Comparison of ENCODE assay signal across 8 cellular contexts in genomic region chr10:11684717-11685645, GRCh38. TPM values are rescaled to one million over a fixed set of nuclear protein-coding genes. Genes with fewer than 3 reads are reported as not detected.
DNase-seq lines count a peak whose midpoint lies in the region; ATAC-seq and TF ChIP-seq lines count a peak whose summit lies in the region.

No MANE protein-coding gene starts in this region.

- peaks cover 18% of the 10 kb centered on the region for H3K27me3 Mint-ChIP-seq in MCF 10A (ENCODE audit: insufficient read depth, unreplicated experiment)

- DNase-seq in UCSD-AML1 (lab: John Stamatoyannopoulos, UW; ENCODE audit: unreplicated experiment) = peak; percentile 58
- DNase-seq in MCF 10A (ENCODE audit: unreplicated experiment) = peak; percentile 91
- DNase-seq in stimulated activated CD4-positive, alpha-beta T cell treated with anti-CD3 and anti-CD28 coated beads, Interleukin-2, amount 100 ng/mL, for 4 hours (ENCODE audit: low read depth) = peak; percentile 42
- DNase-seq in T1000 (lab: John Stamatoyannopoulos, UW) = no peak

- no peaks in the 10 kb centered on the region for H3K9me3 Mint-ChIP-seq in MCF 10A (ENCODE audit: unreplicated experiment)

- H3K4me1 ChIP-seq in BLaER1 treated with 17β-estradiol and CSF1 and Interleukin-3, amounts not matched to agents 10 nM and 100 nM = peaks cover 64 to 100% (median 93%) of the 10 kb centered on the region in 10 experiments

- no peaks in the 10 kb centered on the region for H3K36me3 ChIP-seq in BLaER1 treated with 17β-estradiol and CSF1 and Interleukin-3, amounts not matched to agents 10 nM and 100 nM

- peaks cover 15% of the 10 kb centered on the region for H3K4me1 Mint-ChIP-seq in MCF 10A (ENCODE audit: insufficient read depth, unreplicated experiment)

- peak overlapping the region; percentile 87 for H3K27ac Mint-ChIP-seq in MCF 10A (ENCODE audit: low read depth, unreplicated experiment)

- CTCF ChIA-PET in MCF 10A (lab: Yijun Ruan, JAX) = interaction anchor here (1.0 kb wide), 2 partner anchors 17 to 170 kb away, joined by 4 to 7 read pairs; no protein-coding TSS in a partner anchor

- intact Hi-C loops in MCF 10A (cut with micrococcal nuclease) = loop anchor here (2.0 kb wide), 1 partner anchor 74 kb away; the partner anchor contains the start of gene USP6NL

- H3K9ac ChIP-seq in BLaER1 treated with 17β-estradiol and CSF1 and Interleukin-3, amounts not matched to agents 10 nM and 100 nM = peak overlapping the region; percentile 64 to 86 (median 82); a peak in 21 of 22 replicates

- H3K4me3 Mint-ChIP-seq in MCF 10A (ENCODE audit: unreplicated experiment) = peak overlapping the region; percentile 74

- 0 out of 22 replicates have a peak, but pooled peaks cover 0 to 4% (median 0%) of the 10 kb centered on the region in 11 experiments for H4K20me1 ChIP-seq in BLaER1 treated with 17β-estradiol and CSF1 and Interleukin-3, amounts not matched to agents 10 nM and 100 nM

- no peaks in the 10 kb centered on the region for H3K36me3 Mint-ChIP-seq in MCF 10A (ENCODE audit: insufficient read depth, unreplicated experiment)

- H3K27me3 ChIP-seq in BLaER1 treated with 17β-estradiol and CSF1 and Interleukin-3, amounts not matched to agents 10 nM and 100 nM = peaks cover 0 to 12% (median 0%) of the 10 kb centered on the region in 11 experiments; a peak in 1 of 22 replicates
- no peaks in the 10 kb centered on the region for H3K27me3 ChIP-seq in layer of hippocampus (ENCODE audit: control insufficient read depth, insufficient read depth, low read length)

- peak overlapping the region; percentile 33 to 61 (median 54) for H3K4me3 ChIP-seq in BLaER1 treated with 17β-estradiol and CSF1 and Interleukin-3, amounts not matched to agents 10 nM and 100 nM

- H3K4me2 ChIP-seq in BLaER1 treated with 17β-estradiol and CSF1 and Interleukin-3, amounts not matched to agents 10 nM and 100 nM = peak overlapping the region; percentile 82 to 97 (median 86)

- peak; percentile 81 for ATAC-seq in GM19395 (IDR thresholded peaks at IDR 0.05; ENCODE audit: unreplicated experiment)
- ATAC-seq in HG03520 (IDR thresholded peaks at IDR 0.05; ENCODE audit: unreplicated experiment) = peak; percentile 57

- POLR2A ChIA-PET in MCF 10A (lab: Yijun Ruan, JAX) = interaction anchor here (0.6 to 1.6 kb wide), 8 partner anchors 24 to 163 kb away, joined by 3 to 5 read pairs (median 3); no protein-coding TSS in a partner anchor

- BruUV-seq in MCF 10A (replicated peaks; lab: Mats Ljungman, UMichigan) = no TSS peak

- H3K27ac ChIP-seq in BLaER1 treated with 17β-estradiol and CSF1 and Interleukin-3, amounts not matched to agents 10 nM and 100 nM = peak overlapping the region; percentile 48 to 95 (median 89); a peak in 21 of 22 replicates
- peak overlapping the region; percentile 65 for H3K27ac ChIP-seq in layer of hippocampus (ENCODE audit: low read depth, low read length)

- no peaks in the 10 kb centered on the region; a peak in 1 of 22 replicates for H3K9me3 ChIP-seq in BLaER1 treated with 17β-estradiol and CSF1 and Interleukin-3, amounts not matched to agents 10 nM and 100 nM (replicated peaks in 1 of 11)

- TF ChIP-seq CTCF in MCF 10A (IDR thresholded peaks at IDR 0.05; ENCODE audit: unreplicated experiment) = no peak

RNA-seq across cellular contexts. Expression of gene ECHDC3, which starts 57.2 kb away (rescaled TPM):
- total RNA-seq in MCF 10A (2022) = 21.7 and 25.5 TPM in 2 replicates
